ENCODE assay signal across 2 cellular contexts in genomic region chr15:101066501-101067408, GRCh38.
TF ChIP-seq lines count a peak whose summit lies in the region.

No MANE protein-coding gene starts in this region.

TF ChIP-seq in GM23338, 12 proteins besides CTCF, POLR2A, EP300 and RAD21 (continued from another document):
- TF ChIP-seq ZNF462 (CRISPR knock-in tag; IDR thresholded peaks at IDR 0.05) (no peak), NANOG (IDR thresholded peaks at IDR 0.05; ENCODE audit: borderline replicate concordance) (no peak), EZH2 (IDR thresholded peaks at IDR 0.05; ENCODE audit: low read depth, unreplicated experiment) (no peak)
- TF ChIP-seq, protein P1, sequence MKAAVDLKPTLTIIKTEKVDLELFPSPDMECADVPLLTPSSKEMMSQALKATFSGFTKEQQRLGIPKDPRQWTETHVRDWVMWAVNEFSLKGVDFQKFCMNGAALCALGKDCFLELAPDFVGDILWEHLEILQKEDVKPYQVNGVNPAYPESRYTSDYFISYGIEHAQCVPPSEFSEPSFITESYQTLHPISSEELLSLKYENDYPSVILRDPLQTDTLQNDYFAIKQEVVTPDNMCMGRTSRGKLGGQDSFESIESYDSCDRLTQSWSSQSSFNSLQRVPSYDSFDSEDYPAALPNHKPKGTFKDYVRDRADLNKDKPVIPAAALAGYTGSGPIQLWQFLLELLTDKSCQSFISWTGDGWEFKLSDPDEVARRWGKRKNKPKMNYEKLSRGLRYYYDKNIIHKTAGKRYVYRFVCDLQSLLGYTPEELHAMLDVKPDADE (IDR thresholded peaks at IDR 0.05): no peak
- TF ChIP-seq, protein P2, sequence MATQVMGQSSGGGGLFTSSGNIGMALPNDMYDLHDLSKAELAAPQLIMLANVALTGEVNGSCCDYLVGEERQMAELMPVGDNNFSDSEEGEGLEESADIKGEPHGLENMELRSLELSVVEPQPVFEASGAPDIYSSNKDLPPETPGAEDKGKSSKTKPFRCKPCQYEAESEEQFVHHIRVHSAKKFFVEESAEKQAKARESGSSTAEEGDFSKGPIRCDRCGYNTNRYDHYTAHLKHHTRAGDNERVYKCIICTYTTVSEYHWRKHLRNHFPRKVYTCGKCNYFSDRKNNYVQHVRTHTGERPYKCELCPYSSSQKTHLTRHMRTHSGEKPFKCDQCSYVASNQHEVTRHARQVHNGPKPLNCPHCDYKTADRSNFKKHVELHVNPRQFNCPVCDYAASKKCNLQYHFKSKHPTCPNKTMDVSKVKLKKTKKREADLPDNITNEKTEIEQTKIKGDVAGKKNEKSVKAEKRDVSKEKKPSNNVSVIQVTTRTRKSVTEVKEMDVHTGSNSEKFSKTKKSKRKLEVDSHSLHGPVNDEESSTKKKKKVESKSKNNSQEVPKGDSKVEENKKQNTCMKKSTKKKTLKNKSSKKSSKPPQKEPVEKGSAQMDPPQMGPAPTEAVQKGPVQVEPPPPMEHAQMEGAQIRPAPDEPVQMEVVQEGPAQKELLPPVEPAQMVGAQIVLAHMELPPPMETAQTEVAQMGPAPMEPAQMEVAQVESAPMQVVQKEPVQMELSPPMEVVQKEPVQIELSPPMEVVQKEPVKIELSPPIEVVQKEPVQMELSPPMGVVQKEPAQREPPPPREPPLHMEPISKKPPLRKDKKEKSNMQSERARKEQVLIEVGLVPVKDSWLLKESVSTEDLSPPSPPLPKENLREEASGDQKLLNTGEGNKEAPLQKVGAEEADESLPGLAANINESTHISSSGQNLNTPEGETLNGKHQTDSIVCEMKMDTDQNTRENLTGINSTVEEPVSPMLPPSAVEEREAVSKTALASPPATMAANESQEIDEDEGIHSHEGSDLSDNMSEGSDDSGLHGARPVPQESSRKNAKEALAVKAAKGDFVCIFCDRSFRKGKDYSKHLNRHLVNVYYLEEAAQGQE (IDR thresholded peaks at IDR 0.05; ENCODE audit: unreplicated experiment): no peak

TF ChIP-seq in HepG2, 621 proteins besides CTCF, POLR2A, EP300 and RAD21 (continued from another document):
- TF ChIP-seq ZNF687 (CRISPR knock-in tag; IDR thresholded peaks at IDR 0.05) (peak; percentile 14; the same call in 1 of the 2 replicates), HOXA9 (CRISPR knock-in tag; IDR thresholded peaks at IDR 0.05; ENCODE audit: borderline replicate concordance) (no peak), GPN1 (CRISPR knock-in tag; IDR thresholded peaks at IDR 0.05; ENCODE audit: borderline replicate concordance) (no peak), ZNF562 (CRISPR knock-in tag; IDR thresholded peaks at IDR 0.05; ENCODE audit: borderline replicate concordance) (no peak)
- TF ChIP-seq, protein P3, sequence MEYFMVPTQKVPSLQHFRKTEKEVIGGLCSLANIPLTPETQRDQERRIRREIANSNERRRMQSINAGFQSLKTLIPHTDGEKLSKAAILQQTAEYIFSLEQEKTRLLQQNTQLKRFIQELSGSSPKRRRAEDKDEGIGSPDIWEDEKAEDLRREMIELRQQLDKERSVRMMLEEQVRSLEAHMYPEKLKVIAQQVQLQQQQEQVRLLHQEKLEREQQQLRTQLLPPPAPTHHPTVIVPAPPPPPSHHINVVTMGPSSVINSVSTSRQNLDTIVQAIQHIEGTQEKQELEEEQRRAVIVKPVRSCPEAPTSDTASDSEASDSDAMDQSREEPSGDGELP (IDR thresholded peaks at IDR 0.05; ENCODE audit: borderline replicate concordance, low read depth): no peak
